Comparison of ENCODE assay signal across 10 cellular contexts in genomic region chr4:107036602-107037151, GRCh38. TPM values are rescaled to one million over a fixed set of nuclear protein-coding genes. Genes with fewer than 3 reads are reported as not detected.
A peak's percentile ranks its signal among the peaks of the same experiment; 100 is the strongest.
DNase-seq lines count a peak whose midpoint lies in the region; ATAC-seq and TF ChIP-seq lines count a peak whose summit lies in the region.
"Had no signal": no experiment of that assay in that cellular context is flagged by ENCODE, and none has a peak within 500 bp of the region (broad histone marks: within the 10 kb centered on the region; RNA-seq: fewer than 3 reads in every experiment).

No MANE protein-coding gene starts in this region.

- peaks cover 59% of the 10 kb centered on the region for H3K27me3 ChIP-seq in HUES48 (ENCODE audit: control insufficient read depth, insufficient read depth, low read length)

- H3K4me3 ChIP-seq in HUES48 (ENCODE audit: low read depth, low read length) = peak overlapping the region; percentile 77
- H3K4me3 ChIP-seq in choroid plexus epithelial cell (ENCODE audit: low read depth, low read length) = peak overlapping the region; percentile 50

- no peak overlapping the region for H3K9ac ChIP-seq in HUES48 (ENCODE audit: low read depth, low read length)

- H3K9me3 Mint-ChIP-seq in natural killer cell = peaks cover 0 to 2% of the 10 kb centered on the region in 2 donors

- peaks cover 17% of the 10 kb centered on the region for H3K4me1 ChIP-seq in HUES48 (ENCODE audit: control insufficient read depth, insufficient read depth, low read length)

- TF ChIP-seq CTCF in choroid plexus epithelial cell (conservative IDR thresholded peaks at IDR 0.05; ENCODE audit: low read depth, low read length) (no peak), natural killer cell (IDR thresholded peaks at IDR 0.05) (no peak)

- DNase-seq in AG20443 (ENCODE audit: low spot score) = peak; percentile 8
- no peak for DNase-seq in choroid plexus epithelial cell (ENCODE audit: low read depth)
- no peak for DNase-seq in natural killer cell
- no peak for DNase-seq in T1000 (lab: John Stamatoyannopoulos, UW)

- no peaks in the 10 kb centered on the region for H3K36me3 ChIP-seq in HUES48 (ENCODE audit: control insufficient read depth, insufficient read depth, low read length)

- H3K36me3 Mint-ChIP-seq in natural killer cell = no peaks in the 10 kb centered on the region

- peaks cover 30 to 39% of the 10 kb centered on the region in 2 donors for H3K27me3 Mint-ChIP-seq in natural killer cell (ENCODE audit: low read depth in 2 of 2)

- peaks cover 13 to 27% of the 10 kb centered on the region in 2 donors for H3K4me1 Mint-ChIP-seq in natural killer cell

- H3K4me3 Mint-ChIP-seq in natural killer cell = peak overlapping the region; percentile 78

- no peak for ATAC-seq in natural killer cell
- no peak for ATAC-seq in GM21576 (IDR thresholded peaks at IDR 0.05; ENCODE audit: unreplicated experiment)
- no peak for ATAC-seq in GM18498 (IDR thresholded peaks at IDR 0.05; ENCODE audit: unreplicated experiment)
- ATAC-seq in GM21367 (IDR thresholded peaks at IDR 0.05; ENCODE audit: unreplicated experiment) = no peak

- peak overlapping the region in 1 of 2 donors; percentile 82 for H3K27ac Mint-ChIP-seq in natural killer cell

- no peak overlapping the region for H3K27ac ChIP-seq in HUES48 (ENCODE audit: low read depth, low read length)
- H3K27ac ChIP-seq: VCaP had no signal

- intact Hi-C loops in natural killer cell (cut with micrococcal nuclease) = no loop called here

- no peaks in the 10 kb centered on the region for H3K9me3 ChIP-seq in HUES48 (ENCODE audit: control insufficient read depth, insufficient read depth, low read length)

RNA-seq across cellular contexts. Expression of gene DKK2, which starts 0.6 kb away (rescaled TPM):
- under 1 TPM in 2 of 3 donors, not detected in 1; 0.56 to 0.85 TPM for total RNA-seq in natural killer cell
- total RNA-seq: HT-29 had no signal
